ENCODE assay signal across 9 cellular contexts in genomic region chr11:12224537-12224893, GRCh38.
A peak's percentile ranks its signal among the peaks of the same experiment; 100 is the strongest.
DNase-seq lines count a peak whose midpoint lies in the region; ATAC-seq, FAIRE-seq and TF ChIP-seq lines count a peak whose summit lies in the region.
"Had no signal": no experiment of that assay in that cellular context is flagged by ENCODE, and none has a peak within 500 bp of the region (broad histone marks: within the 10 kb centered on the region; RNA-seq: fewer than 3 reads in every experiment).

No MANE protein-coding gene starts in this region.

- ATAC-seq in GM18520 (IDR thresholded peaks at IDR 0.05; ENCODE audit: unreplicated experiment) (peak; percentile 95), HG03039 (IDR thresholded peaks at IDR 0.05; ENCODE audit: unreplicated experiment) (peak; percentile 78)

- intact Hi-C loops in cardiac septum (cut with DNase I) = loop anchor here (5.0 kb wide), 2 partner anchors 62 to 112 kb away; partner anchors contain the start of gene MICAL2

- peak overlapping the region; percentile 32 for H3K27ac ChIP-seq in RWPE1

- FAIRE-seq in D721Med (lab: Jason Lieb, UNC) = no peak
- FAIRE-seq: TTC549 had no signal

- CTCF ChIA-PET in RWPE1 (lab: Yijun Ruan, JAX) = interaction anchor here (0.5 to 1.2 kb wide), 3 partner anchors 57 to 177 kb away, joined by 3 read pairs; no protein-coding TSS in a partner anchor

- TF ChIP-seq CTCF in RWPE1 (conservative IDR thresholded peaks at IDR 0.05; ENCODE audit: low read depth) = no peak
- TF ChIP-seq CTCF in D721Med (IDR thresholded peaks at IDR 0.05; ENCODE audit: insufficient read depth, missing control alignments) = no peak

- DNase-seq in RWPE1 (ENCODE audit: low spot score) = no peak
- peak; percentile 85 for DNase-seq in activated gamma-delta T cell treated with anti-CD3 and anti-CD28 coated beads, Interleukin-2, amount 50 U/mL, for 16 hours (ENCODE audit: low read depth)
- DNase-seq in cardiac septum (ENCODE audit: low spot score) = peak; percentile 93
- peak; percentile 83 to 91 for DNase-seq in stimulated activated CD4-positive, alpha-beta T cell treated with anti-CD3 and anti-CD28 coated beads, Interleukin-2, amount 100 ng/mL, for 24 hours
- no peak for DNase-seq in NCI-H345 treated with DMSO at 0.1 percent for 48 hours (lab: John Stamatoyannopoulos, UW; ENCODE audit: unreplicated experiment)
- no peak for DNase-seq in D721Med (ENCODE audit: insufficient read length, low spot score)

- POLR2A ChIA-PET in RWPE1 (lab: Yijun Ruan, JAX; ENCODE audit: low non-redundant PET) = no interaction called here

Comparison
In these comparisons a context has a peak if more than half of its experiments do, and no peak if none do; other contexts are left out.
1. DNase-seq: peak in activated gamma-delta T cell treated with anti-CD3 and anti-CD28 coated beads, Interleukin-2, amount 50 U/mL, for 16 hours (single experiment), cardiac septum (single experiment) and stimulated activated CD4-positive, alpha-beta T cell treated with anti-CD3 and anti-CD28 coated beads, Interleukin-2, amount 100 ng/mL, for 24 hours (2 of 2); none in RWPE1 (single experiment), NCI-H345 treated with DMSO at 0.1 percent for 48 hours (single experiment) and D721Med (single experiment).